Comparison of ENCODE assay signal across 3 cellular contexts in genomic region chr1:8870605-8871538, GRCh38.
TF ChIP-seq lines count a peak whose summit lies in the region.

No MANE protein-coding gene starts in this region.

TF ChIP-seq in SK-N-SH, 30 proteins besides CTCF, POLR2A, EP300 and RAD21 (continued from another document):
- TF ChIP-seq TCF12 (IDR thresholded peaks at IDR 0.05) (no peak), YY1 (IDR thresholded peaks at IDR 0.05; ENCODE audit: low read depth) (no peak), IRF3 (IDR thresholded peaks at IDR 0.05; ENCODE audit: low read depth, low read length) (no peak), POLR2AphosphoS5 (IDR thresholded peaks at IDR 0.05; ENCODE audit: low read depth, low read length) (no peak), MEF2A (IDR thresholded peaks at IDR 0.05; ENCODE audit: borderline replicate concordance, low read depth) (no peak), RXRA (IDR thresholded peaks at IDR 0.05; ENCODE audit: borderline replicate concordance, low read depth) (no peak), SMC3 (IDR thresholded peaks at IDR 0.05; ENCODE audit: low read depth, low read length) (no peak), GABPA (IDR thresholded peaks at IDR 0.05; ENCODE audit: low read depth) (no peak), FOXM1 (IDR thresholded peaks at IDR 0.05; ENCODE audit: low read depth) (no peak), GATA2 (CRISPR knock-in tag; IDR thresholded peaks at IDR 0.05) (no peak), JUND (IDR thresholded peaks at IDR 0.05) (no peak), REST (IDR thresholded peaks at IDR 0.05; ENCODE audit: low read depth, low read length) (no peak), EZH2phosphoT487 (IDR thresholded peaks at IDR 0.05; ENCODE audit: borderline replicate concordance, low read depth) (no peak), TEAD4 (IDR thresholded peaks at IDR 0.05; ENCODE audit: borderline replicate concordance, insufficient read depth) (no peak), SIN3A (IDR thresholded peaks at IDR 0.05; ENCODE audit: borderline replicate concordance, low read depth, low read length) (no peak)

TF ChIP-seq in SK-N-SH treated with all-trans-retinoic acid at 6 μM for 48 hours, 23 proteins besides CTCF, POLR2A, EP300 and RAD21 (continued from another document):
- no peak for TF ChIP-seq ZFP30 (CRISPR knock-in tag; IDR thresholded peaks at IDR 0.05)
- TF ChIP-seq OSR1 (CRISPR knock-in tag; IDR thresholded peaks at IDR 0.05) = no peak
- TF ChIP-seq ZNF8 (CRISPR knock-in tag; IDR thresholded peaks at IDR 0.05) = no peak
- TF ChIP-seq ESRRG (CRISPR knock-in tag; IDR thresholded peaks at IDR 0.05) = no peak
- TF ChIP-seq ZFP3 (CRISPR knock-in tag; IDR thresholded peaks at IDR 0.05) = no peak
- TF ChIP-seq SNAI2 (CRISPR knock-in tag; IDR thresholded peaks at IDR 0.05) = no peak
- no peak for TF ChIP-seq CREB5 (CRISPR knock-in tag; IDR thresholded peaks at IDR 0.05; ENCODE audit: low read depth)
- TF ChIP-seq POU6F1 (CRISPR knock-in tag; IDR thresholded peaks at IDR 0.05; ENCODE audit: borderline replicate concordance, low read depth) = no peak
- no peak for TF ChIP-seq ZNF565 (CRISPR knock-in tag; conservative IDR thresholded peaks at IDR 0.05; ENCODE audit: low read depth)
- TF ChIP-seq PATZ1 (CRISPR knock-in tag; IDR thresholded peaks at IDR 0.05; ENCODE audit: borderline replicate concordance) = no peak

TF ChIP-seq in endothelial cell of umbilical vein, 7 proteins besides CTCF, POLR2A, EP300 and RAD21:
- TF ChIP-seq MAX (IDR thresholded peaks at IDR 0.05; ENCODE audit: insufficient read depth, insufficient read length) (no peak), EZH2 (IDR thresholded peaks at IDR 0.05; ENCODE audit: borderline replicate concordance, low read depth, low read length, severe bottlenecking) (no peak), POLR2AphosphoS5 (IDR thresholded peaks at IDR 0.05; ENCODE audit: insufficient read depth, low read depth, low read length) (no peak), JUN (IDR thresholded peaks at IDR 0.05; ENCODE audit: borderline replicate concordance, insufficient read depth, insufficient read length, low read depth) (no peak), GATA2 (IDR thresholded peaks at IDR 0.05; ENCODE audit: insufficient read depth, insufficient read length, low read depth, low read length) (no peak), FOS (IDR thresholded peaks at IDR 0.05; ENCODE audit: borderline replicate concordance, insufficient read depth, low read length) (no peak), MYC (IDR thresholded peaks at IDR 0.05; ENCODE audit: low read depth, low read length) (no peak)
